In the genomic region with DNA sequence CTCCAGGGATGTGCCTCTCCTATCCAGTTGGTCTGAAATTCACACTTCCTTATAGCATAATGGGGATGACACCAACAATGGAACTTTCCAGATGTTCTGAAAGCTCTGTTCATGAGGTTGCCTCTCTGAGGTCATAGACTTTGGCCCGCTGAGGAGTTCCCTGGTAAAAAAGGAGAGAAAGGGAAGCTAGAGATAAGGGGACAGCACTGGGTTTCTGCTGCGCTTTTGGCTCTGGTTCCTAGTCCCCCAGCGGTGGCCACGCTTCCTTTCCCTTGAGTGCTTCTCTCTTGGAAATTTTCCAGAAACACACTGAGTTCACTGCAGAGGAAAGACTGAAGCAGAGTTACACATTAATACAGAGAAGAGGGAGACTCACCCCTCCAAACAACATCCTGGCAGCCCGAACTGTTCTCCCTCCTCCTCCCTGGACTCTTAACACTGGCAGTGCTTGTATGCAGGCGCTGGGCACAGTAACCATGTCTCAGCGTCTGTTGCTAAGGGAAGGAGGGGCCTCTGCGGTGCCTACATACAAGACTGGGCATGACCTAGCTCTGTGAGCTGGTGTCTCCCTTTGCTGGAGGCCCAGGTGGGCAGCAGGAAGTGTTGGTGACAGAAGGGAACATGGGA, we compare ENCODE assay signal across 12 cellular contexts. TPM values are rescaled to one million over a fixed set of nuclear protein-coding genes. Genes with fewer than 3 reads are reported as not detected.
DNase-seq lines count a peak whose midpoint lies in the region; ATAC-seq and TF ChIP-seq lines count a peak whose summit lies in the region.
"Had no signal": no experiment of that assay in that cellular context is flagged by ENCODE, and none has a peak within 500 bp of the region (broad histone marks: within the 10 kb centered on the region; RNA-seq: fewer than 3 reads in every experiment).

TSS of gene DNAH3 (minus strand) at position 472 of the 627 bp plus-strand sequence. CDS start 527 bp downstream, outside the sequence.

- no peaks in the 10 kb centered on the region for H3K27me3 ChIP-seq in mammary epithelial cell (ENCODE audit: insufficient read depth, low read length)
- no peaks in the 10 kb centered on the region for H3K27me3 ChIP-seq in prostate gland (replicated peaks; ENCODE audit: insufficient read depth)
- H3K27me3 ChIP-seq: sigmoid colon had no signal

- dilution Hi-C loops in mammary epithelial cell (cut with HindIII; ENCODE audit: low sequenced_read_pairs), result no loop called here

- H3K79me2 ChIP-seq in mammary epithelial cell (ENCODE audit: insufficient read depth, low read length), result no peaks in the 10 kb centered on the region

- no peaks in the 10 kb centered on the region for H4K20me1 ChIP-seq in mammary epithelial cell (ENCODE audit: insufficient read depth, low read length)

- TF ChIP-seq POLR2A in prostate gland (IDR thresholded peaks at IDR 0.05), result no peak

- ATAC-seq in HG03135 (IDR thresholded peaks at IDR 0.05; ENCODE audit: unreplicated experiment), result no peak
- ATAC-seq in HG03097 (IDR thresholded peaks at IDR 0.05; ENCODE audit: low FRiP score, unreplicated experiment), result no peak
- ATAC-seq: left lobe of liver had no signal

- 5% methylated on average over 5 of the region's 8 CpGs for WGBS in mammary epithelial cell (ENCODE audit: low coverage, missing lambda C conversion rate)
- WGBS in prostate gland, result 9% methylated on average over 8 of the region's 8 CpGs

- peak within 1 kb of the TSS; percentile 56 for H3K4me2 ChIP-seq in mammary epithelial cell (ENCODE audit: insufficient read depth, low read depth, low read length)

- CTCF ChIA-PET in mammary epithelial cell (lab: Charles Lee; ENCODE audit: low non-redundant PET), result no interaction called here

- H3K4me3 ChIP-seq in mammary epithelial cell (replicated peaks in 1 of 3; ENCODE audit: insufficient read depth in 1 of 3, low read depth in 2 of 3, low read length in 3 of 3), result peak within 1 kb of the TSS in 1 of 3 experiments; percentile 2
- no peak within 1 kb of the TSS for H3K4me3 ChIP-seq in prostate gland
- H3K4me3 ChIP-seq: sigmoid colon had no signal

- H3K36me3 ChIP-seq in mammary epithelial cell (ENCODE audit: insufficient read depth, low read length) (no peaks in the 10 kb centered on the region), prostate gland (no peaks in the 10 kb centered on the region)
- H3K36me3 ChIP-seq: sigmoid colon had no signal

- intact Hi-C loops in mammary epithelial cell (cut with micrococcal nuclease) (no loop called here), prostate gland (cut with DNase I) (loop anchor here (10.0 kb wide), 1 partner anchor 414 kb away; no protein-coding TSS in a partner anchor)

- BruUV-seq in mammary epithelial cell (replicated peaks; lab: Mats Ljungman, UMichigan), result no TSS peak

- peak within 1 kb of the TSS; percentile 60 for H3K9ac ChIP-seq in mammary epithelial cell (ENCODE audit: insufficient read depth, low read length)

- peaks cover 10% of the 10 kb centered on the region for H3K4me1 ChIP-seq in mammary epithelial cell (ENCODE audit: insufficient read depth, low read length)
- H3K4me1 ChIP-seq in prostate gland (replicated peaks), result no peaks in the 10 kb centered on the region

- H3K9me3 ChIP-seq in mammary epithelial cell (replicated peaks; ENCODE audit: insufficient read depth, low read length) (no peaks in the 10 kb centered on the region), prostate gland (no peaks in the 10 kb centered on the region)
- H3K9me3 ChIP-seq: sigmoid colon had no signal

- TF ChIP-seq CTCF in mammary epithelial cell (conservative IDR thresholded peaks at IDR 0.05 in 1 of 2, IDR thresholded peaks at IDR 0.05 in 1 of 2; ENCODE audit: extremely low read depth in 1 of 2, insufficient read depth in 1 of 2, low read depth in 1 of 2, low read length in 2 of 2) (no peak), prostate gland (IDR thresholded peaks at IDR 0.05) (no peak)

- H3K27ac ChIP-seq in mammary epithelial cell (ENCODE audit: insufficient read depth, low read depth, low read length) (peak within 1 kb of the TSS; percentile 38), prostate gland (no peak within 1 kb of the TSS)
- H3K27ac ChIP-seq: sigmoid colon had no signal

- peak; percentile 56 for DNase-seq in HK-2 (ENCODE audit: unreplicated experiment)
- DNase-seq in NCI-H2227 (lab: John Stamatoyannopoulos, UW; ENCODE audit: unreplicated experiment), result peak; percentile 32
- peak; percentile 90 for DNase-seq in mammary epithelial cell
- DNase-seq in prostate gland (ENCODE audit: low spot score), result peak; percentile 74
- no peak for DNase-seq in islet precursor cell
- no peak for DNase-seq in NCI-H1048 (lab: John Stamatoyannopoulos, UW)
- DNase-seq: activated naive CD4-positive, alpha-beta T cell; effector memory CD4-positive, alpha-beta T cell; sigmoid colon had no signal

- in situ Hi-C loops in mammary epithelial cell (cut with MboI; ENCODE audit: low sequenced_read_pairs in 2 of 2), result loop anchor here in 1 of 2 donors (25.0 kb wide), 1 partner anchor 1187 kb away; no protein-coding TSS in a partner anchor

- H2AFZ ChIP-seq in mammary epithelial cell (ENCODE audit: low read depth, low read length), result peak within 1 kb of the TSS; percentile 60

RNA-seq across cellular contexts. Expression of gene DNAH3, which starts in this region (rescaled TPM):
- total RNA-seq in mammary epithelial cell, result 1 to 10 TPM in 1 of 2 donors, under 1 TPM in 1; 0.54 to 1.3 TPM
- 0.48 TPM for polyA plus RNA-seq in mammary epithelial cell
- not detected for polyA minus RNA-seq in mammary epithelial cell
- 1 to 10 TPM in 1 of 2 donors, under 1 TPM in 1; 0.09 to 8.0 TPM for total RNA-seq in prostate gland
- total RNA-seq: left lobe of liver, sigmoid colon had no signal

Comparison
In these comparisons a context has a peak if more than half of its experiments do, and no peak if none do; other contexts are left out.
1. DNase-seq: peak in HK-2 (single experiment), NCI-H2227 (single experiment), mammary epithelial cell (single experiment) and prostate gland (single experiment); none in islet precursor cell (single experiment) and NCI-H1048 (single experiment).